Comparison of ENCODE assay signal across 8 cellular contexts in genomic region chr22:26672590-26673468, GRCh38. TPM values are rescaled to one million over a fixed set of nuclear protein-coding genes. Genes with fewer than 3 reads are reported as not detected.
DNase-seq lines count a peak whose midpoint lies in the region; ATAC-seq and TF ChIP-seq lines count a peak whose summit lies in the region.

No MANE protein-coding gene starts in this region.

- H3K27ac ChIP-seq in WERI-Rb-1 (peak overlapping the region; percentile 90), mammary epithelial cell (ENCODE audit: insufficient read depth, low read depth, low read length) (peak overlapping the region; percentile 98), smooth muscle cell (ENCODE audit: low read depth) (peak overlapping the region; percentile 96)

- H3K9me3 Mint-ChIP-seq in immature natural killer cell, result no peaks in the 10 kb centered on the region

- CTCF ChIA-PET in mammary epithelial cell (lab: Charles Lee; ENCODE audit: low non-redundant PET), result no interaction called here

- H3K9me3 ChIP-seq in WERI-Rb-1 (ENCODE audit: severe bottlenecking) (no peaks in the 10 kb centered on the region), mammary epithelial cell (replicated peaks; ENCODE audit: insufficient read depth, low read length) (no peaks in the 10 kb centered on the region), smooth muscle cell (replicated peaks; ENCODE audit: low read depth) (no peaks in the 10 kb centered on the region)

- dilution Hi-C loops in mammary epithelial cell (cut with HindIII; ENCODE audit: low sequenced_read_pairs), result no loop called here

- H3K36me3 ChIP-seq in WERI-Rb-1 (no peaks in the 10 kb centered on the region), mammary epithelial cell (ENCODE audit: insufficient read depth, low read length) (no peaks in the 10 kb centered on the region), smooth muscle cell (ENCODE audit: low read depth) (no peaks in the 10 kb centered on the region)

- H3K79me2 ChIP-seq in mammary epithelial cell (ENCODE audit: insufficient read depth, low read length), result peaks cover 40% of the 10 kb centered on the region
- peaks cover 5% of the 10 kb centered on the region for H3K79me2 ChIP-seq in smooth muscle cell (ENCODE audit: low read depth)

- peaks cover 83 to 89% of the 10 kb centered on the region in 2 donors for H3K4me1 Mint-ChIP-seq in immature natural killer cell

- H3K9ac ChIP-seq in mammary epithelial cell (ENCODE audit: insufficient read depth, low read length) (peak overlapping the region; percentile 98), smooth muscle cell (ENCODE audit: low read depth) (peak overlapping the region; percentile 85)

- BruUV-seq in mammary epithelial cell (replicated peaks; lab: Mats Ljungman, UMichigan), result TSS peak; percentile 89

- H3K27ac Mint-ChIP-seq in immature natural killer cell, result peak overlapping the region; percentile 98 to 99 (median 98)

- TF ChIP-seq CTCF in WERI-Rb-1 (IDR thresholded peaks at IDR 0.05; ENCODE audit: low read depth, low read length), result peak; percentile 51
- peak; percentile 36 to 63 for TF ChIP-seq CTCF in mammary epithelial cell (conservative IDR thresholded peaks at IDR 0.05 in 1 of 2, IDR thresholded peaks at IDR 0.05 in 1 of 2; ENCODE audit: extremely low read depth in 1 of 2, insufficient read depth in 1 of 2, low read depth in 1 of 2, low read length in 2 of 2)
- TF ChIP-seq CTCF in smooth muscle cell (IDR thresholded peaks at IDR 0.05; ENCODE audit: borderline replicate concordance, insufficient read depth, poor library complexity, severe bottlenecking), result peak; percentile 45

- intact Hi-C loops in mammary epithelial cell (cut with micrococcal nuclease), result loop anchor here (5.0 to 10.0 kb wide), 2 partner anchors 462 to 1044 kb away; no protein-coding TSS in a partner anchor

- H3K4me3 Mint-ChIP-seq in immature natural killer cell, result peak overlapping the region; percentile 91 to 98 (median 96)

- peak; percentile 53 for ATAC-seq in GM18858 (IDR thresholded peaks at IDR 0.05; ENCODE audit: unreplicated experiment)
- peak; percentile 61 for ATAC-seq in HG03066 (IDR thresholded peaks at IDR 0.05; ENCODE audit: low read depth, unreplicated experiment)

- H3K4me3 ChIP-seq in WERI-Rb-1 (ENCODE audit: low read depth, low read length) (peak overlapping the region; percentile 76), mammary epithelial cell (replicated peaks in 1 of 3; ENCODE audit: insufficient read depth in 1 of 3, low read depth in 2 of 3, low read length in 3 of 3) (peak overlapping the region; percentile 61 to 71 (median 65)), smooth muscle cell (peak overlapping the region; percentile 61)

- H3K4me2 ChIP-seq in mammary epithelial cell (ENCODE audit: insufficient read depth, low read depth, low read length), result peak overlapping the region; percentile 87
- H3K4me2 ChIP-seq in smooth muscle cell, result peak overlapping the region; percentile 88

- H3F3A ChIP-seq in smooth muscle cell (ENCODE audit: low read depth), result no peaks in the 10 kb centered on the region

- H3K27me3 Mint-ChIP-seq in immature natural killer cell (ENCODE audit: low read depth in 3 of 3), result peaks cover 9 to 26% (median 13%) of the 10 kb centered on the region in 3 donors

- WGBS in mammary epithelial cell (ENCODE audit: low coverage, missing lambda C conversion rate), result under 1% methylated on average over 22 of the region's 36 CpGs
- WGBS in smooth muscle cell (ENCODE audit: low lambda C conversion rate), result 7% methylated on average over 36 of the region's 36 CpGs

- in situ Hi-C loops in ACHN (cut with HindIII; ENCODE audit: low pct_ligation_motif_present, low pct_unique_long_range_greater_than_20kb, low sequenced_read_pairs) (no loop called here), mammary epithelial cell (cut with MboI; ENCODE audit: low sequenced_read_pairs in 2 of 2) (no loop called here)

- H4K20me1 ChIP-seq in mammary epithelial cell (ENCODE audit: insufficient read depth, low read length) (no peaks in the 10 kb centered on the region), smooth muscle cell (ENCODE audit: low read depth) (no peaks in the 10 kb centered on the region)

- peaks cover 0 to 9% (median 5%) of the 10 kb centered on the region in 3 donors for H3K36me3 Mint-ChIP-seq in immature natural killer cell

- DNase-seq in ACHN (peak; percentile 91), NCI-H2196 treated with DMSO at 0.1 percent for 48 hours (lab: John Stamatoyannopoulos, UW; ENCODE audit: unreplicated experiment) (peak; percentile 92), WERI-Rb-1 (peak; percentile 94), mammary epithelial cell (peak; percentile 90), immature natural killer cell (peak; percentile 93 to 95 (median 94)), smooth muscle cell (lab: John Stamatoyannopoulos, UW; ENCODE audit: unreplicated experiment) (peak; percentile 58)

- H3K4me1 ChIP-seq in mammary epithelial cell (ENCODE audit: insufficient read depth, low read length), result peaks cover 35% of the 10 kb centered on the region
- peaks cover 11% of the 10 kb centered on the region for H3K4me1 ChIP-seq in smooth muscle cell (ENCODE audit: low read depth)

- H3K27me3 ChIP-seq in WERI-Rb-1 (ENCODE audit: insufficient read depth, low read depth, severe bottlenecking) (no peaks in the 10 kb centered on the region), mammary epithelial cell (ENCODE audit: insufficient read depth, low read length) (no peaks in the 10 kb centered on the region), smooth muscle cell (ENCODE audit: low read depth) (no peaks in the 10 kb centered on the region)

- H2AFZ ChIP-seq in mammary epithelial cell (ENCODE audit: low read depth, low read length) (peak overlapping the region; percentile 74), smooth muscle cell (ENCODE audit: low read depth) (peak overlapping the region; percentile 69)

RNA-seq across cellular contexts. Expression of gene MIAT, which starts 15.4 kb away (rescaled TPM):
- total RNA-seq in mammary epithelial cell (under 1 TPM; 0.50 to 0.64 TPM), smooth muscle cell (2.8 and 7.0 TPM in 2 replicates)
- polyA plus RNA-seq in mammary epithelial cell (0.02 TPM), immature natural killer cell (1 to 10 TPM in 1 of 3 donors, not detected in 2; 2.2 TPM), smooth muscle cell (0.16 and 5.1 TPM in 2 replicates)
- polyA minus RNA-seq in mammary epithelial cell, result 0.93 TPM

RNA-seq across cellular contexts. Expression of gene CRYBA4, which starts 51.1 kb away (rescaled TPM):
- not detected for total RNA-seq in mammary epithelial cell
- polyA plus RNA-seq in mammary epithelial cell, result not detected
- not detected for polyA minus RNA-seq in mammary epithelial cell
- under 1 TPM in 2 of 3 donors, not detected in 1; 0.46 to 0.95 TPM for polyA plus RNA-seq in immature natural killer cell
- 4.9 TPM in 1 of 2 replicates, not detected in the other for total RNA-seq in smooth muscle cell
- polyA plus RNA-seq in smooth muscle cell, result 1.1 and 1.8 TPM in 2 replicates

RNA-seq across cellular contexts. Expression of gene CRYBB1, which starts 55.0 kb away (rescaled TPM):
- total RNA-seq in mammary epithelial cell (not detected), smooth muscle cell (0.27 TPM in 1 of 2 replicates, not detected in the other)
- polyA plus RNA-seq in mammary epithelial cell (not detected), immature natural killer cell (not detected), smooth muscle cell (not detected in 2 replicates)
- polyA minus RNA-seq in mammary epithelial cell, result not detected

Comparison
In these comparisons a context has a peak if more than half of its experiments do, and no peak if none do; other contexts are left out.
1. Peak in every context shown above with its lines: DNase-seq, ATAC-seq, H3K4me3 ChIP-seq and H3K27ac ChIP-seq.